ENCODE assay signal across 21 cellular contexts in genomic region chr21:42754270-42754933, GRCh38.
DNase-seq lines count a peak whose midpoint lies in the region; ATAC-seq, FAIRE-seq and TF ChIP-seq lines count a peak whose summit lies in the region.
"Had no signal": no experiment of that assay in that cellular context is flagged by ENCODE, and none has a peak within 500 bp of the region (broad histone marks: within the 10 kb centered on the region; RNA-seq: fewer than 3 reads in every experiment).

No MANE protein-coding gene starts in this region.

- H3K36me3 ChIP-seq in heart right ventricle (peaks cover 0 to 27% (median 0%) of the 10 kb centered on the region in 9 donors), right atrium auricular region (no peaks in the 10 kb centered on the region), kidney (ENCODE audit: control insufficient read depth in 1 of 2, insufficient read depth in 2 of 2, low read length in 2 of 2) (peaks cover 2 to 7% of the 10 kb centered on the region in 2 donors)

- H3K27ac ChIP-seq in heart right ventricle (no peak overlapping the region), right atrium auricular region (no peak overlapping the region), kidney (ENCODE audit: low read depth in 2 of 2, low read length in 2 of 2) (no peak overlapping the region)

- H3K9me3 ChIP-seq in heart right ventricle (no peaks in the 10 kb centered on the region), right atrium auricular region (no peaks in the 10 kb centered on the region), kidney (ENCODE audit: control insufficient read depth in 1 of 2, low read length in 2 of 2) (no peaks in the 10 kb centered on the region)

- H3K9ac ChIP-seq in kidney (ENCODE audit: low read length in 2 of 2), result no peak overlapping the region

- H3K4me3 ChIP-seq in heart right ventricle (no peak overlapping the region), right atrium auricular region (no peak overlapping the region), kidney (ENCODE audit: low read length in 2 of 2) (no peak overlapping the region)

- peak in 6 of 8 donors; percentile 36 to 58 (median 42) for ATAC-seq in heart right ventricle

- H3K4me1 ChIP-seq in heart right ventricle (no peaks in the 10 kb centered on the region), right atrium auricular region (no peaks in the 10 kb centered on the region), kidney (ENCODE audit: control insufficient read depth in 1 of 2, insufficient read depth in 1 of 2, low read depth in 1 of 2, low read length in 2 of 2) (no peaks in the 10 kb centered on the region)

- DNase-seq in heart right ventricle (no peak), right atrium auricular region (ENCODE audit: low spot score) (no peak), cerebellar cortex (ENCODE audit: low spot score) (peak; percentile 83), kidney (peak; percentile 43), dermis blood vessel endothelial cell (no peak), T1000 (lab: John Stamatoyannopoulos, UW) (no peak), glomerular visceral epithelial cell (ENCODE audit: extremely low spot score) (no peak), globus pallidus (ENCODE audit: low spot score) (no peak)
- DNase-seq: EL, Karpas-422, MV-4-11, NCI-H1105 treated with DMSO at 0.1 percent for 48 hours, NCI-H1694, NCI-H2081, NCI-H2171, NCI-H345, SHP77 treated with DMSO at 0.1 percent for 48 hours had no signal

- no peak for FAIRE-seq in kidney (lab: Jason Lieb, UNC)
- FAIRE-seq: A204.1, D721Med, GM19239, H1 had no signal

- 57 to 68% methylated on average over 14 of the region's 14 CpGs for WGBS in heart right ventricle, 2 donors

- intact Hi-C loops in heart right ventricle (cut with DNase I), result loop anchor here in 1 of 10 donors (5.0 kb wide), 1 partner anchor 57 kb away; no protein-coding TSS in a partner anchor
- intact Hi-C loops in kidney (cut with DNase I), result no loop called here

- TF ChIP-seq CTCF in heart right ventricle (IDR thresholded peaks at IDR 0.05), result no peak
- no peak for TF ChIP-seq CTCF in right atrium auricular region (IDR thresholded peaks at IDR 0.05)
- TF ChIP-seq CTCF in kidney (IDR thresholded peaks at IDR 0.05; ENCODE audit: borderline replicate concordance, extremely low read depth, insufficient read depth), result no peak

- H3K27me3 ChIP-seq in heart right ventricle (no peaks in the 10 kb centered on the region), right atrium auricular region (no peaks in the 10 kb centered on the region)

Comparison
In these comparisons a context has a peak if more than half of its experiments do, and no peak if none do; other contexts are left out.
1. DNase-seq: peak in cerebellar cortex (single experiment) and kidney (single experiment); none in heart right ventricle (0 of 2), right atrium auricular region (single experiment), dermis blood vessel endothelial cell (single experiment), T1000 (single experiment), glomerular visceral epithelial cell (single experiment) and globus pallidus (single experiment).